ENCODE assay signal across 32 cellular contexts in genomic region chr17:55304171-55304859, GRCh38. TPM values are rescaled to one million over a fixed set of nuclear protein-coding genes. Genes with fewer than 3 reads are reported as not detected.
DNase-seq lines count a peak whose midpoint lies in the region; ATAC-seq and TF ChIP-seq lines count a peak whose summit lies in the region.
"Had no signal": no experiment of that assay in that cellular context is flagged by ENCODE, and none has a peak within 500 bp of the region (broad histone marks: within the 10 kb centered on the region; RNA-seq: fewer than 3 reads in every experiment).

No MANE protein-coding gene starts in this region.

- no peak for DNase-seq in activated CD8-positive, alpha-beta T cell treated with anti-CD3 and anti-CD28 coated beads, Interleukin-2, amount 10 ng/mL, durations not matched to agents 7 days and 5 days
- no peak for DNase-seq in activated CD8-positive, alpha-beta T cell treated with anti-CD3 and anti-CD28 coated beads for 36 hours
- no peak for DNase-seq in activated T-helper 2 cell treated with anti-CD3 and anti-CD28 coated beads, Interferon-gamma antibody, Interleukin-2, Interleukin-4, amounts not matched to agents 10 μg/mL and 5 μg/mL and 100 μg/mL, durations not matched to agents 14 hours and 24 hours and 36 hours (ENCODE audit: low spot score)
- no peak for DNase-seq in stimulated activated naive CD8-positive, alpha-beta T cell treated with anti-CD3 and anti-CD28 coated beads, Interleukin-15, amount 100 ng/mL, for 72 hours
- DNase-seq in naive thymus-derived CD8-positive, alpha-beta T cell, result no peak
- DNase-seq in NCI-H1417 (lab: John Stamatoyannopoulos, UW), result no peak
- DNase-seq in NCI-H748 treated with DMSO at 0.1 percent for 48 hours (lab: John Stamatoyannopoulos, UW), result no peak
- DNase-seq: activated CD4-positive, CD25-positive, alpha-beta regulatory T cell treated with anti-CD3 and anti-CD28 coated beads, Interleukin-2, amount 50 U/mL, for 72 hours; activated CD8-positive, alpha-beta memory T cell treated with anti-CD3 and anti-CD28 coated beads, Interleukin-2, amount 50 U/mL, for 4 hours; activated effector memory CD4-positive, alpha-beta T cell treated with Interleukin-2 at 50 U/mL for 16 hours; anterior cingulate cortex; C1 segment of cervical spinal cord; COR-L47; hypothalamus; immature natural killer cell; KG1; mesenchymal stem cell; NCI-H1417 treated with DMSO at 0.1 percent for 48 hours; NCI-H2081 treated with DMSO at 0.1 percent for 48 hours; NCI-H2227 treated with DMSO at 0.1 percent for 48 hours; NCI-H69; posterior cingulate gyrus; SHP77 treated with DMSO at 0.1 percent for 48 hours; stimulated activated CD4-positive, alpha-beta T cell treated with anti-CD3 and anti-CD28 coated beads, Interleukin-4, amount 100 ng/mL, for 1 hour; substantia nigra had no signal

- H3K4me3 Mint-ChIP-seq in activated CD8-positive, alpha-beta T cell treated with anti-CD3 and anti-CD28 coated beads, Interleukin-2, amount 10 ng/mL, durations not matched to agents 7 days and 5 days, result no peak overlapping the region
- H3K4me3 Mint-ChIP-seq in activated CD8-positive, alpha-beta T cell treated with anti-CD3 and anti-CD28 coated beads for 36 hours, result no peak overlapping the region
- no peak overlapping the region for H3K4me3 Mint-ChIP-seq in activated T-helper 2 cell treated with anti-CD3 and anti-CD28 coated beads, Interferon-gamma antibody, Interleukin-2, Interleukin-4, amounts not matched to agents 10 μg/mL and 5 μg/mL and 100 μg/mL, durations not matched to agents 14 hours and 24 hours and 36 hours (ENCODE audit: low read depth)
- H3K4me3 Mint-ChIP-seq in stimulated activated naive CD8-positive, alpha-beta T cell treated with anti-CD3 and anti-CD28 coated beads, Interleukin-15, amount 100 ng/mL, for 72 hours, result no peak overlapping the region
- H3K4me3 Mint-ChIP-seq in naive thymus-derived CD8-positive, alpha-beta T cell, result no peak overlapping the region
- H3K4me3 Mint-ChIP-seq: immature natural killer cell, neural progenitor cell, type B pancreatic cell had no signal

- TF ChIP-seq CTCF in activated CD8-positive, alpha-beta T cell treated with anti-CD3 and anti-CD28 coated beads for 36 hours (IDR thresholded peaks at IDR 0.05), result no peak
- TF ChIP-seq CTCF in liver (IDR thresholded peaks at IDR 0.05; ENCODE audit: low read depth, low read length, missing input control), result no peak

- TF ChIP-seq RAD21 in liver (IDR thresholded peaks at IDR 0.05), result no peak

- no peaks in the 10 kb centered on the region for H3K9me3 ChIP-seq in liver (ENCODE audit: control insufficient read depth in 4 of 4, low read length in 3 of 4)
- H3K9me3 ChIP-seq: right atrium auricular region had no signal

- H3K4me3 ChIP-seq in liver (ENCODE audit: low read depth in 1 of 3, low read length in 3 of 3), result no peak overlapping the region
- H3K4me3 ChIP-seq: neural progenitor cell, right atrium auricular region had no signal

- peaks cover 0 to 2% (median 0%) of the 10 kb centered on the region in 4 donors for H3K36me3 ChIP-seq in liver (ENCODE audit: control insufficient read depth in 4 of 4, insufficient read depth in 3 of 4, low read depth in 1 of 4, low read length in 3 of 4)
- H3K36me3 ChIP-seq: neural progenitor cell, right atrium auricular region had no signal

- peak overlapping the region; percentile 4 for H3K27ac Mint-ChIP-seq in activated CD8-positive, alpha-beta T cell treated with anti-CD3 and anti-CD28 coated beads, Interleukin-2, amount 10 ng/mL, durations not matched to agents 7 days and 5 days
- no peak overlapping the region for H3K27ac Mint-ChIP-seq in activated CD8-positive, alpha-beta T cell treated with anti-CD3 and anti-CD28 coated beads for 36 hours
- H3K27ac Mint-ChIP-seq in activated T-helper 2 cell treated with anti-CD3 and anti-CD28 coated beads, Interferon-gamma antibody, Interleukin-2, Interleukin-4, amounts not matched to agents 10 μg/mL and 5 μg/mL and 100 μg/mL, durations not matched to agents 14 hours and 24 hours and 36 hours, result peak overlapping the region; percentile 17
- H3K27ac Mint-ChIP-seq in stimulated activated naive CD8-positive, alpha-beta T cell treated with anti-CD3 and anti-CD28 coated beads, Interleukin-15, amount 100 ng/mL, for 72 hours, result no peak overlapping the region
- H3K27ac Mint-ChIP-seq in naive thymus-derived CD8-positive, alpha-beta T cell, result no peak overlapping the region
- H3K27ac Mint-ChIP-seq: immature natural killer cell, neural progenitor cell, type B pancreatic cell had no signal

- ATAC-seq in activated CD8-positive, alpha-beta T cell treated with anti-CD3 and anti-CD28 coated beads, Interleukin-2, amount 10 ng/mL, durations not matched to agents 7 days and 5 days, result no peak
- no peak for ATAC-seq in activated CD8-positive, alpha-beta T cell treated with anti-CD3 and anti-CD28 coated beads for 36 hours
- peak; percentile 9 for ATAC-seq in stimulated activated naive CD8-positive, alpha-beta T cell treated with anti-CD3 and anti-CD28 coated beads, Interleukin-15, amount 100 ng/mL, for 72 hours
- no peak for ATAC-seq in naive thymus-derived CD8-positive, alpha-beta T cell

- POLR2A ChIA-PET in activated CD8-positive, alpha-beta T cell treated with anti-CD3 and anti-CD28 coated beads, Interleukin-2, amount 10 ng/mL, durations not matched to agents 7 days and 5 days (lab: Charles Lee), result no interaction called here
- POLR2A ChIA-PET in activated CD8-positive, alpha-beta T cell treated with anti-CD3 and anti-CD28 coated beads for 36 hours (lab: Charles Lee), result no interaction called here
- POLR2A ChIA-PET in naive thymus-derived CD8-positive, alpha-beta T cell (lab: Charles Lee), result no interaction called here

- H3K9me3 Mint-ChIP-seq in activated CD8-positive, alpha-beta T cell treated with anti-CD3 and anti-CD28 coated beads, Interleukin-2, amount 10 ng/mL, durations not matched to agents 7 days and 5 days (ENCODE audit: insufficient read depth), result no peaks in the 10 kb centered on the region
- no peaks in the 10 kb centered on the region for H3K9me3 Mint-ChIP-seq in activated CD8-positive, alpha-beta T cell treated with anti-CD3 and anti-CD28 coated beads for 36 hours
- H3K9me3 Mint-ChIP-seq in activated T-helper 2 cell treated with anti-CD3 and anti-CD28 coated beads, Interferon-gamma antibody, Interleukin-2, Interleukin-4, amounts not matched to agents 10 μg/mL and 5 μg/mL and 100 μg/mL, durations not matched to agents 14 hours and 24 hours and 36 hours, result no peaks in the 10 kb centered on the region
- H3K9me3 Mint-ChIP-seq in stimulated activated naive CD8-positive, alpha-beta T cell treated with anti-CD3 and anti-CD28 coated beads, Interleukin-15, amount 100 ng/mL, for 72 hours, result no peaks in the 10 kb centered on the region
- no peaks in the 10 kb centered on the region for H3K9me3 Mint-ChIP-seq in naive thymus-derived CD8-positive, alpha-beta T cell
- H3K9me3 Mint-ChIP-seq: activated naive CD4-positive, alpha-beta T cell treated with anti-CD3 and anti-CD28 coated beads, Interleukin-2, amount 50 U/mL, for 72 hours; immature natural killer cell; neural progenitor cell; type B pancreatic cell had no signal

- H3K27ac ChIP-seq in liver (ENCODE audit: low read depth in 1 of 2, low read length in 2 of 2), result peak overlapping the region; percentile 4 to 29
- H3K27ac ChIP-seq: 22Rv1, neural progenitor cell, right atrium auricular region had no signal

- H3K9ac ChIP-seq in liver (ENCODE audit: low read depth in 1 of 2, low read length in 2 of 2), result no peak overlapping the region
- H3K9ac ChIP-seq: neural progenitor cell had no signal

- peaks cover 6% of the 10 kb centered on the region for H3K27me3 Mint-ChIP-seq in activated CD8-positive, alpha-beta T cell treated with anti-CD3 and anti-CD28 coated beads, Interleukin-2, amount 10 ng/mL, durations not matched to agents 7 days and 5 days (ENCODE audit: low read depth)
- peaks cover 10% of the 10 kb centered on the region for H3K27me3 Mint-ChIP-seq in activated CD8-positive, alpha-beta T cell treated with anti-CD3 and anti-CD28 coated beads for 36 hours
- H3K27me3 Mint-ChIP-seq in activated T-helper 2 cell treated with anti-CD3 and anti-CD28 coated beads, Interferon-gamma antibody, Interleukin-2, Interleukin-4, amounts not matched to agents 10 μg/mL and 5 μg/mL and 100 μg/mL, durations not matched to agents 14 hours and 24 hours and 36 hours (ENCODE audit: low read depth), result peaks cover 1% of the 10 kb centered on the region
- peaks cover 12% of the 10 kb centered on the region for H3K27me3 Mint-ChIP-seq in stimulated activated naive CD8-positive, alpha-beta T cell treated with anti-CD3 and anti-CD28 coated beads, Interleukin-15, amount 100 ng/mL, for 72 hours
- peaks cover 7 to 14% (median 9%) of the 10 kb centered on the region in 5 donors for H3K27me3 Mint-ChIP-seq in naive thymus-derived CD8-positive, alpha-beta T cell
- H3K27me3 Mint-ChIP-seq: type B pancreatic cell had no signal

- H3K27me3 ChIP-seq in liver (ENCODE audit: control insufficient read depth in 4 of 4, insufficient read depth in 4 of 4, low read length in 3 of 4), result no peaks in the 10 kb centered on the region
- H3K27me3 ChIP-seq: neural progenitor cell, right atrium auricular region had no signal

- H3K4me1 Mint-ChIP-seq in activated CD8-positive, alpha-beta T cell treated with anti-CD3 and anti-CD28 coated beads, Interleukin-2, amount 10 ng/mL, durations not matched to agents 7 days and 5 days (ENCODE audit: low read depth), result no peaks in the 10 kb centered on the region
- no peaks in the 10 kb centered on the region for H3K4me1 Mint-ChIP-seq in activated CD8-positive, alpha-beta T cell treated with anti-CD3 and anti-CD28 coated beads for 36 hours (ENCODE audit: low read depth)
- H3K4me1 Mint-ChIP-seq in activated T-helper 2 cell treated with anti-CD3 and anti-CD28 coated beads, Interferon-gamma antibody, Interleukin-2, Interleukin-4, amounts not matched to agents 10 μg/mL and 5 μg/mL and 100 μg/mL, durations not matched to agents 14 hours and 24 hours and 36 hours (ENCODE audit: low read depth), result peaks cover 19% of the 10 kb centered on the region
- H3K4me1 Mint-ChIP-seq in stimulated activated naive CD8-positive, alpha-beta T cell treated with anti-CD3 and anti-CD28 coated beads, Interleukin-15, amount 100 ng/mL, for 72 hours, result no peaks in the 10 kb centered on the region
- no peaks in the 10 kb centered on the region for H3K4me1 Mint-ChIP-seq in naive thymus-derived CD8-positive, alpha-beta T cell
- H3K4me1 Mint-ChIP-seq: immature natural killer cell had no signal

- CTCF ChIA-PET in activated CD8-positive, alpha-beta T cell treated with anti-CD3 and anti-CD28 coated beads, Interleukin-2, amount 10 ng/mL, durations not matched to agents 7 days and 5 days (lab: Charles Lee), result interaction anchor here (1.3 kb wide), 1 partner anchor 44 kb away, joined by 4 read pairs; no protein-coding TSS in a partner anchor
- CTCF ChIA-PET in activated CD8-positive, alpha-beta T cell treated with anti-CD3 and anti-CD28 coated beads for 36 hours (lab: Charles Lee), result interaction anchor here (1.3 to 1.8 kb wide), 4 partner anchors 44 to 311 kb away, joined by 3 to 8 read pairs (median 5); no protein-coding TSS in a partner anchor

- intact Hi-C loops in activated CD8-positive, alpha-beta T cell treated with anti-CD3 and anti-CD28 coated beads for 36 hours (cut with micrococcal nuclease), result loop anchor here (5.0 kb wide), 1 partner anchor 43 kb away; no protein-coding TSS in a partner anchor
- intact Hi-C loops in activated T-helper 2 cell treated with anti-CD3 and anti-CD28 coated beads, Interferon-gamma antibody, Interleukin-2, Interleukin-4, amounts not matched to agents 10 μg/mL and 5 μg/mL and 100 μg/mL, durations not matched to agents 14 hours and 24 hours and 36 hours (cut with micrococcal nuclease), result loop anchor here (1.0 kb wide), 1 partner anchor 11 kb away; no protein-coding TSS in a partner anchor

- no peaks in the 10 kb centered on the region for H3K36me3 Mint-ChIP-seq in activated CD8-positive, alpha-beta T cell treated with anti-CD3 and anti-CD28 coated beads, Interleukin-2, amount 10 ng/mL, durations not matched to agents 7 days and 5 days (ENCODE audit: low read depth)
- H3K36me3 Mint-ChIP-seq in activated CD8-positive, alpha-beta T cell treated with anti-CD3 and anti-CD28 coated beads for 36 hours (ENCODE audit: low read depth), result no peaks in the 10 kb centered on the region
- H3K36me3 Mint-ChIP-seq in activated T-helper 2 cell treated with anti-CD3 and anti-CD28 coated beads, Interferon-gamma antibody, Interleukin-2, Interleukin-4, amounts not matched to agents 10 μg/mL and 5 μg/mL and 100 μg/mL, durations not matched to agents 14 hours and 24 hours and 36 hours (ENCODE audit: low read depth), result no peaks in the 10 kb centered on the region
- no peaks in the 10 kb centered on the region for H3K36me3 Mint-ChIP-seq in naive thymus-derived CD8-positive, alpha-beta T cell
- H3K36me3 Mint-ChIP-seq: activated naive CD4-positive, alpha-beta T cell treated with anti-CD3 and anti-CD28 coated beads, Interleukin-2, amount 50 U/mL, for 72 hours; immature natural killer cell; neural progenitor cell; type B pancreatic cell had no signal

- 83% methylated on average over 11 of the region's 11 CpGs for WGBS in liver

- H3K4me1 ChIP-seq in liver (ENCODE audit: control insufficient read depth in 4 of 4, insufficient read depth in 4 of 4, low read length in 3 of 4), result peaks cover 15 to 68% (median 55%) of the 10 kb centered on the region in 4 donors
- H3K4me1 ChIP-seq: neural progenitor cell had no signal

RNA-seq across cellular contexts. Expression of gene HLF, which starts 39.6 kb away (rescaled TPM):
- total RNA-seq in activated CD8-positive, alpha-beta T cell treated with anti-CD3 and anti-CD28 coated beads, Interleukin-2, amount 10 ng/mL, durations not matched to agents 7 days and 5 days, result under 1 TPM; 0.13 to 0.21 TPM
- total RNA-seq in activated CD8-positive, alpha-beta T cell treated with anti-CD3 and anti-CD28 coated beads for 36 hours, result under 1 TPM; 0.25 to 0.72 TPM
- 4.5 and 5.1 TPM in 2 replicates for total RNA-seq in activated T-helper 2 cell treated with anti-CD3 and anti-CD28 coated beads, Interferon-gamma antibody, Interleukin-2, Interleukin-4, amounts not matched to agents 10 μg/mL and 5 μg/mL and 100 μg/mL, durations not matched to agents 14 hours and 24 hours and 36 hours
- total RNA-seq in liver, result 10 to 100 TPM in 1 of 2 donors, 1 to 10 TPM in 1; 8.0 to 59.3 TPM
- polyA plus RNA-seq in liver, result 10 to 100 TPM; 23.5 to 25.7 TPM
- total RNA-seq in naive thymus-derived CD8-positive, alpha-beta T cell, result under 1 TPM; 0.49 TPM
- under 1 TPM in 1 of 3 donors, not detected in 2; 0.03 TPM for polyA plus RNA-seq in naive thymus-derived CD8-positive, alpha-beta T cell
- total RNA-seq: glomerular endothelial cell had no signal
- polyA plus RNA-seq: immature natural killer cell had no signal

Comparison
In these comparisons a context has a peak if more than half of its experiments do, and no peak if none do; other contexts are left out.
1. H3K27ac Mint-ChIP-seq: peak in activated CD8-positive, alpha-beta T cell treated with anti-CD3 and anti-CD28 coated beads, Interleukin-2, amount 10 ng/mL, durations not matched to agents 7 days and 5 days (single experiment) and activated T-helper 2 cell treated with anti-CD3 and anti-CD28 coated beads, Interferon-gamma antibody, Interleukin-2, Interleukin-4, amounts not matched to agents 10 μg/mL and 5 μg/mL and 100 μg/mL, durations not matched to agents 14 hours and 24 hours and 36 hours (single experiment); none in activated CD8-positive, alpha-beta T cell treated with anti-CD3 and anti-CD28 coated beads for 36 hours (single experiment), stimulated activated naive CD8-positive, alpha-beta T cell treated with anti-CD3 and anti-CD28 coated beads, Interleukin-15, amount 100 ng/mL, for 72 hours (0 of 2) and naive thymus-derived CD8-positive, alpha-beta T cell (0 of 10).